ENCODE assay signal across 23 cellular contexts in genomic region chr16:6146874-6147425, GRCh38.
"Had no signal": no experiment of that assay in that cellular context is flagged by ENCODE, and none has a peak within 500 bp of the region (broad histone marks: within the 10 kb centered on the region; RNA-seq: fewer than 3 reads in every experiment).

No MANE protein-coding gene starts in this region.

- H3K36me3 Mint-ChIP-seq: activated naive CD8-positive, alpha-beta T cell; brain; stimulated activated naive B cell treated with anti-CD40 and anti-IgM and Interleukin-4, amounts not matched to agents 10 μg/mL and 1 μg/mL and 100 μg/mL, for 72 hours had no signal

- H3K4me1 ChIP-seq: colonic mucosa, gastrocnemius medialis, heart left ventricle, left ventricle myocardium inferior, thyroid gland had no signal

- H3K27ac ChIP-seq: colonic mucosa, gastrocnemius medialis, heart left ventricle, left ventricle myocardium inferior, skin epidermis, thyroid gland had no signal

- H3K9me3 ChIP-seq: colonic mucosa, gastrocnemius medialis, thyroid gland had no signal

- H3K4me3 Mint-ChIP-seq: activated B cell treated with CpG ODN at 0.5 μM for 24 hours; activated CD8-positive, alpha-beta T cell treated with anti-CD3 and anti-CD28 coated beads for 36 hours; activated naive CD8-positive, alpha-beta T cell; brain; stimulated activated naive B cell treated with anti-CD40 and anti-IgM and Interleukin-4, amounts not matched to agents 10 μg/mL and 1 μg/mL and 100 μg/mL, for 72 hours had no signal

- ATAC-seq: activated CD8-positive, alpha-beta T cell treated with anti-CD3 and anti-CD28 coated beads for 36 hours; gastrocnemius medialis; heart left ventricle; naive thymus-derived CD8-positive, alpha-beta T cell; right cardiac atrium; stimulated activated naive B cell treated with anti-CD40 and anti-IgM and Interleukin-4, amounts not matched to agents 10 μg/mL and 1 μg/mL and 100 μg/mL, for 72 hours had no signal

- H3K4me1 Mint-ChIP-seq: activated B cell treated with CpG ODN at 0.5 μM for 24 hours; naive thymus-derived CD8-positive, alpha-beta T cell; stimulated activated naive B cell treated with anti-CD40 and anti-IgM and Interleukin-4, amounts not matched to agents 10 μg/mL and 1 μg/mL and 100 μg/mL, for 72 hours had no signal

- H3K27me3 ChIP-seq: colonic mucosa, gastrocnemius medialis, heart left ventricle, thyroid gland had no signal

- DNase-seq: activated B cell treated with CpG ODN at 0.5 μM for 24 hours; activated CD4-positive, alpha-beta T cell treated with anti-CD3 and anti-CD28 coated beads for 48 hours; activated CD8-positive, alpha-beta T cell treated with anti-CD3 and anti-CD28 coated beads for 36 hours; activated gamma-delta T cell; activated T-cell treated with anti-CD3 and anti-CD28 coated beads, Interleukin-2, amount 50 U/mL, for 48 hours; central memory CD4-positive, alpha-beta T cell; colonic mucosa; gastrocnemius medialis; heart left ventricle; left ventricle myocardium inferior; naive thymus-derived CD8-positive, alpha-beta T cell; nucleus accumbens; right cardiac atrium; stimulated activated CD4-positive, alpha-beta T cell treated with anti-CD3 and anti-CD28 coated beads, Interleukin-15, amount 100 ng/mL, for 24 hours; stimulated activated CD4-positive, alpha-beta T cell treated with anti-CD3 and anti-CD28 coated beads, Interleukin-4, amount 100 ng/mL, for 1 hour; stimulated activated naive B cell treated with anti-CD40 and anti-IgM and Interleukin-4, amounts not matched to agents 10 μg/mL and 1 μg/mL and 100 μg/mL, for 72 hours; thyroid gland had no signal

- H3K27ac Mint-ChIP-seq: activated B cell treated with CpG ODN at 0.5 μM for 24 hours; activated CD8-positive, alpha-beta T cell treated with anti-CD3 and anti-CD28 coated beads for 36 hours; activated naive CD8-positive, alpha-beta T cell; naive thymus-derived CD8-positive, alpha-beta T cell; stimulated activated naive B cell treated with anti-CD40 and anti-IgM and Interleukin-4, amounts not matched to agents 10 μg/mL and 1 μg/mL and 100 μg/mL, for 72 hours had no signal

- H3K4me3 ChIP-seq: colonic mucosa, gastrocnemius medialis, heart left ventricle, left ventricle myocardium inferior, skin epidermis, thyroid gland had no signal

- H3K36me3 ChIP-seq: colonic mucosa, gastrocnemius medialis, heart left ventricle, left ventricle myocardium inferior, thyroid gland had no signal

- H3K27me3 Mint-ChIP-seq: activated B cell treated with CpG ODN at 0.5 μM for 24 hours; activated CD8-positive, alpha-beta T cell treated with anti-CD3 and anti-CD28 coated beads for 36 hours; activated naive CD8-positive, alpha-beta T cell; stimulated activated naive B cell treated with anti-CD40 and anti-IgM and Interleukin-4, amounts not matched to agents 10 μg/mL and 1 μg/mL and 100 μg/mL, for 72 hours had no signal

- FAIRE-seq: endothelial cell of umbilical vein, TTC549, urothelium cell line had no signal
